Comparison of ENCODE assay signal across 2 cellular contexts in the genomic region with DNA sequence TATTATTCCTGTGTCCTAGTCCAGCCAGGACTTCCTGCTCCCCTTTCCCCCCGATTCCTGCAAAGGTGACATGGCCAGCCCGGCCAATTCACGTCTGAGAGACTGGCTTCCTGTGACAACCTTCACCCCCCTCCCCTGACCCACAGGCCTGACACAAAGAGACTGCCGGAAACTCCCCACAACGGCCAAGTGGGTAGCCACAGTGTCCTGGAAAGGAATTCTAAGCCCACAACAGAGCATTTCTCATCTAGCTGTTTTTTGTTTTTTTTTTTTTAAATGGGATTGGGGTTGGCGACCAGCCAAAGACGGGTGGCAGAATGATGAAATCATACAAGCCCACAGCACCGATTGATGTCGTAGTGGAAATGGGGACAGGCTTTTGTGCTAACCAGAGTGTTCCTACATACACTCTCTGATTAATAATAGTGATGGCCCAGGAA.
TF ChIP-seq lines count a peak whose summit lies in the region.

No MANE protein-coding gene starts in this region.

TF ChIP-seq in WTC11, 78 proteins besides CTCF, POLR2A, EP300 and RAD21 (continued from another document):
- TF ChIP-seq ATF3 (CRISPR knock-in tag; conservative IDR thresholded peaks at IDR 0.05) = no peak
- 0 out of 2 replicates have a peak, but pooled peaks have one; percentile 45 for TF ChIP-seq ETV6 (CRISPR knock-in tag; IDR thresholded peaks at IDR 0.05)
- TF ChIP-seq, protein P1, sequence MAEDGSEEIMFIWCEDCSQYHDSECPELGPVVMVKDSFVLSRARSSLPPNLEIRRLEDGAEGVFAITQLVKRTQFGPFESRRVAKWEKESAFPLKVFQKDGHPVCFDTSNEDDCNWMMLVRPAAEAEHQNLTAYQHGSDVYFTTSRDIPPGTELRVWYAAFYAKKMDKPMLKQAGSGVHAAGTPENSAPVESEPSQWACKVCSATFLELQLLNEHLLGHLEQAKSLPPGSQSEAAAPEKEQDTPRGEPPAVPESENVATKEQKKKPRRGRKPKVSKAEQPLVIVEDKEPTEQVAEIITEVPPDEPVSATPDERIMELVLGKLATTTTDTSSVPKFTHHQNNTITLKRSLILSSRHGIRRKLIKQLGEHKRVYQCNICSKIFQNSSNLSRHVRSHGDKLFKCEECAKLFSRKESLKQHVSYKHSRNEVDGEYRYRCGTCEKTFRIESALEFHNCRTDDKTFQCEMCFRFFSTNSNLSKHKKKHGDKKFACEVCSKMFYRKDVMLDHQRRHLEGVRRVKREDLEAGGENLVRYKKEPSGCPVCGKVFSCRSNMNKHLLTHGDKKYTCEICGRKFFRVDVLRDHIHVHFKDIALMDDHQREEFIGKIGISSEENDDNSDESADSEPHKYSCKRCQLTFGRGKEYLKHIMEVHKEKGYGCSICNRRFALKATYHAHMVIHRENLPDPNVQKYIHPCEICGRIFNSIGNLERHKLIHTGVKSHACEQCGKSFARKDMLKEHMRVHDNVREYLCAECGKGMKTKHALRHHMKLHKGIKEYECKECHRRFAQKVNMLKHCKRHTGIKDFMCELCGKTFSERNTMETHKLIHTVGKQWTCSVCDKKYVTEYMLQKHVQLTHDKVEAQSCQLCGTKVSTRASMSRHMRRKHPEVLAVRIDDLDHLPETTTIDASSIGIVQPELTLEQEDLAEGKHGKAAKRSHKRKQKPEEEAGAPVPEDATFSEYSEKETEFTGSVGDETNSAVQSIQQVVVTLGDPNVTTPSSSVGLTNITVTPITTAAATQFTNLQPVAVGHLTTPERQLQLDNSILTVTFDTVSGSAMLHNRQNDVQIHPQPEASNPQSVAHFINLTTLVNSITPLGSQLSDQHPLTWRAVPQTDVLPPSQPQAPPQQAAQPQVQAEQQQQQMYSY (CRISPR knock-in tag; IDR thresholded peaks at IDR 0.05) = 0 out of 2 replicates have a peak, but pooled peaks have one; percentile 19

TF ChIP-seq in endothelial cell of umbilical vein, 7 proteins besides CTCF, POLR2A, EP300 and RAD21 (continued from another document):
- TF ChIP-seq FOS (IDR thresholded peaks at IDR 0.05; ENCODE audit: borderline replicate concordance, insufficient read depth, low read length) = peak; percentile 26
- TF ChIP-seq GATA2 (IDR thresholded peaks at IDR 0.05; ENCODE audit: insufficient read depth, insufficient read length, low read depth, low read length) = no peak
- peak; percentile 39 for TF ChIP-seq POLR2AphosphoS5 (IDR thresholded peaks at IDR 0.05; ENCODE audit: insufficient read depth, low read depth, low read length)
